12 cellular contexts compared by ENCODE assay signal in genomic region chr3:24351779-24352469, GRCh38.
DNase-seq lines count a peak whose midpoint lies in the region; ATAC-seq and TF ChIP-seq lines count a peak whose summit lies in the region.
"Had no signal": no experiment of that assay in that cellular context is flagged by ENCODE, and none has a peak within 500 bp of the region (broad histone marks: within the 10 kb centered on the region; RNA-seq: fewer than 3 reads in every experiment).

No MANE protein-coding gene starts in this region.

- H2AK5ac ChIP-seq in mesenchymal stem cell (ENCODE audit: low read length, severe bottlenecking), result no peak overlapping the region

- peaks cover 0 to 1% of the 10 kb centered on the region in 2 donors for H3K27me3 Mint-ChIP-seq in CD8-positive, alpha-beta memory T cell

- peaks cover 0 to 1% (median 0%) of the 10 kb centered on the region in 5 donors for H3K9me3 Mint-ChIP-seq in CD8-positive, alpha-beta memory T cell
- H3K9me3 Mint-ChIP-seq: GM23338 had no signal

- no peak overlapping the region for H3K18ac ChIP-seq in mesenchymal stem cell (ENCODE audit: low read depth in 1 of 2, low read length in 2 of 2)

- H3K27ac ChIP-seq in CD8-positive, alpha-beta memory T cell (ENCODE audit: low read depth, low read length), result peak overlapping the region; percentile 70
- H3K27ac ChIP-seq in brain microvascular endothelial cell, result no peak overlapping the region
- no peak overlapping the region for H3K27ac ChIP-seq in mesenchymal stem cell (ENCODE audit: low read length, poor library complexity, severe bottlenecking)
- H3K27ac ChIP-seq in effector memory CD4-positive, alpha-beta T cell (ENCODE audit: insufficient read depth, low read length, poor library complexity, severe bottlenecking), result no peak overlapping the region

- H3K4me1 ChIP-seq in CD8-positive, alpha-beta memory T cell (ENCODE audit: insufficient read depth, low read length), result no peaks in the 10 kb centered on the region
- H3K4me1 ChIP-seq in mesenchymal stem cell (ENCODE audit: control insufficient read depth, insufficient read depth, low read depth, low read length), result peaks cover 1% of the 10 kb centered on the region
- H3K4me1 ChIP-seq in effector memory CD4-positive, alpha-beta T cell (ENCODE audit: control insufficient read depth, insufficient read depth, low read length, poor library complexity, severe bottlenecking), result no peaks in the 10 kb centered on the region

- intact Hi-C loops in left ventricle myocardium superior (cut with micrococcal nuclease), result no loop called here

- H4K8ac ChIP-seq in mesenchymal stem cell (ENCODE audit: low read length), result no peak overlapping the region

- H2AFZ ChIP-seq in mesenchymal stem cell (ENCODE audit: low read depth, low read length), result no peak overlapping the region
- H2AFZ ChIP-seq: GM23338 had no signal

- H2BK12ac ChIP-seq in mesenchymal stem cell (ENCODE audit: low read length in 2 of 2), result no peak overlapping the region

- no peaks in the 10 kb centered on the region for H3K36me3 Mint-ChIP-seq in CD8-positive, alpha-beta memory T cell

- H3K79me1 ChIP-seq in mesenchymal stem cell (replicated peaks; ENCODE audit: low read length, poor library complexity, severe bottlenecking), result peaks cover 2% of the 10 kb centered on the region

- no peaks in the 10 kb centered on the region for H3K27me3 ChIP-seq in CD8-positive, alpha-beta memory T cell (ENCODE audit: insufficient read depth, low read length, poor library complexity, severe bottlenecking)
- H3K27me3 ChIP-seq in brain microvascular endothelial cell (replicated peaks), result no peaks in the 10 kb centered on the region
- no peaks in the 10 kb centered on the region for H3K27me3 ChIP-seq in mesenchymal stem cell (ENCODE audit: control insufficient read depth in 1 of 2, insufficient read depth in 1 of 2, low read length in 2 of 2)
- H3K27me3 ChIP-seq in effector memory CD4-positive, alpha-beta T cell (replicated peaks; ENCODE audit: control insufficient read depth, insufficient read depth, low read length, poor library complexity, severe bottlenecking), result no peaks in the 10 kb centered on the region

- H2BK5ac ChIP-seq in mesenchymal stem cell (ENCODE audit: low read depth, low read length, poor library complexity, severe bottlenecking), result no peak overlapping the region

- no peak for TF ChIP-seq CTCF in brain microvascular endothelial cell (IDR thresholded peaks at IDR 0.05; ENCODE audit: low read depth, low read length, missing control alignments)

- H3K4me3 Mint-ChIP-seq in CD8-positive, alpha-beta memory T cell, result no peak overlapping the region
- H3K4me3 Mint-ChIP-seq: GM23338 had no signal

- H3K4me1 Mint-ChIP-seq in CD8-positive, alpha-beta memory T cell, result no peaks in the 10 kb centered on the region

- H4K91ac ChIP-seq in mesenchymal stem cell (ENCODE audit: low read length), result no peak overlapping the region

- H3K4me3 ChIP-seq in CD8-positive, alpha-beta memory T cell (ENCODE audit: low read length), result no peak overlapping the region
- H3K4me3 ChIP-seq in brain microvascular endothelial cell (ENCODE audit: low read depth, low read length) (no peak overlapping the region), mesenchymal stem cell (ENCODE audit: insufficient read depth in 1 of 2, low read depth in 1 of 2, low read length in 2 of 2) (no peak overlapping the region)
- H3K4me3 ChIP-seq in effector memory CD4-positive, alpha-beta T cell (ENCODE audit: insufficient read depth, low read depth, low read length, poor library complexity, severe bottlenecking), result no peak overlapping the region
- H3K4me3 ChIP-seq: GM23338, skin epidermis had no signal

- CTCF ChIA-PET in CD8-positive, alpha-beta memory T cell (lab: Charles Lee), result no interaction called here

- H2BK15ac ChIP-seq in mesenchymal stem cell (ENCODE audit: low read depth, poor library complexity, severe bottlenecking), result no peak overlapping the region

- no peak overlapping the region for H3K23ac ChIP-seq in mesenchymal stem cell (ENCODE audit: low read length in 2 of 2)

- POLR2A ChIA-PET in CD8-positive, alpha-beta memory T cell (lab: Charles Lee), result no interaction called here

- no peak overlapping the region for H3K4ac ChIP-seq in mesenchymal stem cell (ENCODE audit: low read depth in 1 of 2, low read length in 2 of 2)

- no peaks in the 10 kb centered on the region for H3K9me3 ChIP-seq in CD8-positive, alpha-beta memory T cell (ENCODE audit: low read length)
- H3K9me3 ChIP-seq in mesenchymal stem cell (ENCODE audit: control insufficient read depth, low read length), result no peaks in the 10 kb centered on the region
- no peaks in the 10 kb centered on the region for H3K9me3 ChIP-seq in effector memory CD4-positive, alpha-beta T cell (ENCODE audit: control insufficient read depth, low read length)

- in situ Hi-C loops in brain microvascular endothelial cell (cut with HindIII; ENCODE audit: low pct_ligation_motif_present, low sequenced_read_pairs), result no loop called here

- no peak overlapping the region for H2BK120ac ChIP-seq in mesenchymal stem cell (ENCODE audit: low read depth, low read length)

- DNase-seq in CD8-positive, alpha-beta memory T cell, result no peak
- DNase-seq in brain microvascular endothelial cell, result peak; percentile 49
- DNase-seq in left ventricle myocardium superior, result no peak
- peak; percentile 33 for DNase-seq in pulmonary artery endothelial cell (ENCODE audit: low read depth, low spot score)
- no peak for DNase-seq in mesenchymal stem cell
- no peak for DNase-seq in UCSD-AML1 (lab: John Stamatoyannopoulos, UW; ENCODE audit: unreplicated experiment)
- DNase-seq in DMS 273 (lab: John Stamatoyannopoulos, UW; ENCODE audit: unreplicated experiment), result no peak
- no peak for DNase-seq in effector memory CD4-positive, alpha-beta T cell
- DNase-seq: KG1 had no signal

- H3K14ac ChIP-seq in mesenchymal stem cell (ENCODE audit: low read length in 2 of 2), result no peak overlapping the region

- 92% methylated on average over 4 of the region's 4 CpGs for WGBS in mesenchymal stem cell

- no peaks in the 10 kb centered on the region for H3K36me3 ChIP-seq in CD8-positive, alpha-beta memory T cell (ENCODE audit: insufficient read depth, low read length)
- H3K36me3 ChIP-seq in brain microvascular endothelial cell (replicated peaks) (no peaks in the 10 kb centered on the region), mesenchymal stem cell (ENCODE audit: control insufficient read depth in 1 of 2, insufficient read depth in 2 of 2, low read depth in 1 of 2, low read length in 2 of 2) (no peaks in the 10 kb centered on the region)
- H3K36me3 ChIP-seq in effector memory CD4-positive, alpha-beta T cell (ENCODE audit: control insufficient read depth, insufficient read depth, low read length), result no peaks in the 10 kb centered on the region

- H3K4me2 ChIP-seq in mesenchymal stem cell (ENCODE audit: low read length, poor library complexity, severe bottlenecking), result no peak overlapping the region
- H3K4me2 ChIP-seq: GM23338 had no signal

- peak; percentile 97 for ATAC-seq in left ventricle myocardium superior
- ATAC-seq: GM23338, Panc1 had no signal

- no peak overlapping the region for H3K9ac ChIP-seq in mesenchymal stem cell (ENCODE audit: low read length)

- no peak overlapping the region for H3K27ac Mint-ChIP-seq in CD8-positive, alpha-beta memory T cell
- H3K27ac Mint-ChIP-seq: GM23338 had no signal

Comparison
In these comparisons a context has a peak if more than half of its experiments do, and no peak if none do; other contexts are left out.
1. DNase-seq: peak in brain microvascular endothelial cell (single experiment) and pulmonary artery endothelial cell (single experiment); none in CD8-positive, alpha-beta memory T cell (0 of 5), left ventricle myocardium superior (single experiment), mesenchymal stem cell (single experiment), UCSD-AML1 (single experiment), DMS 273 (single experiment) and effector memory CD4-positive, alpha-beta T cell (0 of 3).